8 cellular contexts compared by ENCODE assay signal in genomic region chr4:84499065-84499982, GRCh38. TPM values are rescaled to one million over a fixed set of nuclear protein-coding genes. Genes with fewer than 3 reads are reported as not detected.
DNase-seq lines count a peak whose midpoint lies in the region; ATAC-seq and TF ChIP-seq lines count a peak whose summit lies in the region.

TSS of gene NKX6-1 (minus strand) at chr4:84499292. CDS start at chr4:84498228, 1,064 bp downstream.

- H3K27ac Mint-ChIP-seq in dendritic cell treated with granulocyte-macrophage colony-stimulating factor and Interleukin-4, amounts not matched to agents 40 ng/mL and 50 ng/mL, for 4 days = no peak within 1 kb of the TSS
- no peak within 1 kb of the TSS for H3K27ac Mint-ChIP-seq in stimulated activated naive CD8-positive, alpha-beta T cell treated with anti-CD3 and anti-CD28 coated beads, Interleukin-15, Interleukin-2, amounts not matched to agents 100 ng/mL and 50 ng/mL, for 24 hours

- TF ChIP-seq CTCF in BE2C (IDR thresholded peaks at IDR 0.05; ENCODE audit: low read depth, low read length) = no peak

- ATAC-seq in HG03354 (IDR thresholded peaks at IDR 0.05; ENCODE audit: poor library complexity, severe bottlenecking, unreplicated experiment) (peak; percentile 46), left lobe of liver (peak; percentile 59), GM21367 (IDR thresholded peaks at IDR 0.05; ENCODE audit: unreplicated experiment) (no peak), HG02798 (IDR thresholded peaks at IDR 0.05; ENCODE audit: poor library complexity, unreplicated experiment) (no peak)

- peaks cover 93% of the 10 kb centered on the region for H3K27me3 Mint-ChIP-seq in dendritic cell treated with granulocyte-macrophage colony-stimulating factor and Interleukin-4, amounts not matched to agents 40 ng/mL and 50 ng/mL, for 4 days
- peaks cover 91% of the 10 kb centered on the region for H3K27me3 Mint-ChIP-seq in stimulated activated naive CD8-positive, alpha-beta T cell treated with anti-CD3 and anti-CD28 coated beads, Interleukin-15, Interleukin-2, amounts not matched to agents 100 ng/mL and 50 ng/mL, for 24 hours

- H3K4me1 ChIP-seq in BE2C = peaks cover 4% of the 10 kb centered on the region; the same call in 1 of the 2 replicates
- peaks cover 6% of the 10 kb centered on the region for H3K4me1 ChIP-seq in NT2/D1 (ENCODE audit: insufficient read depth, insufficient read length)

- peak within 1 kb of the TSS; percentile 79 for H3K4me3 Mint-ChIP-seq in dendritic cell treated with granulocyte-macrophage colony-stimulating factor and Interleukin-4, amounts not matched to agents 40 ng/mL and 50 ng/mL, for 4 days
- H3K4me3 Mint-ChIP-seq in stimulated activated naive CD8-positive, alpha-beta T cell treated with anti-CD3 and anti-CD28 coated beads, Interleukin-15, Interleukin-2, amounts not matched to agents 100 ng/mL and 50 ng/mL, for 24 hours = peak within 1 kb of the TSS; percentile 79

- H3K36me3 ChIP-seq in BE2C = peaks cover 29% of the 10 kb centered on the region
- no peaks in the 10 kb centered on the region for H3K36me3 ChIP-seq in NT2/D1 (ENCODE audit: insufficient read depth, insufficient read length, low read length)

- no peaks in the 10 kb centered on the region for H3K36me3 Mint-ChIP-seq in dendritic cell treated with granulocyte-macrophage colony-stimulating factor and Interleukin-4, amounts not matched to agents 40 ng/mL and 50 ng/mL, for 4 days (ENCODE audit: low read depth)
- H3K36me3 Mint-ChIP-seq in stimulated activated naive CD8-positive, alpha-beta T cell treated with anti-CD3 and anti-CD28 coated beads, Interleukin-15, Interleukin-2, amounts not matched to agents 100 ng/mL and 50 ng/mL, for 24 hours (ENCODE audit: low read depth) = no peaks in the 10 kb centered on the region

- H3K27me3 ChIP-seq in BE2C (no peaks in the 10 kb centered on the region), NT2/D1 (ENCODE audit: insufficient read depth, insufficient read length) (peaks cover 90% of the 10 kb centered on the region)

- DNase-seq in BE2C (peak; percentile 98), NT2/D1 (ENCODE audit: low read depth, low spot score) (peak; percentile 80), left lobe of liver (ENCODE audit: low spot score) (no peak)

- H3K4me1 Mint-ChIP-seq in dendritic cell treated with granulocyte-macrophage colony-stimulating factor and Interleukin-4, amounts not matched to agents 40 ng/mL and 50 ng/mL, for 4 days (ENCODE audit: low read depth) = peaks cover 53% of the 10 kb centered on the region
- peaks cover 22% of the 10 kb centered on the region for H3K4me1 Mint-ChIP-seq in stimulated activated naive CD8-positive, alpha-beta T cell treated with anti-CD3 and anti-CD28 coated beads, Interleukin-15, Interleukin-2, amounts not matched to agents 100 ng/mL and 50 ng/mL, for 24 hours (ENCODE audit: low read depth)

- H3K9me3 Mint-ChIP-seq in dendritic cell treated with granulocyte-macrophage colony-stimulating factor and Interleukin-4, amounts not matched to agents 40 ng/mL and 50 ng/mL, for 4 days = no peaks in the 10 kb centered on the region
- peaks cover 12% of the 10 kb centered on the region for H3K9me3 Mint-ChIP-seq in stimulated activated naive CD8-positive, alpha-beta T cell treated with anti-CD3 and anti-CD28 coated beads, Interleukin-15, Interleukin-2, amounts not matched to agents 100 ng/mL and 50 ng/mL, for 24 hours

- intact Hi-C loops in dendritic cell treated with granulocyte-macrophage colony-stimulating factor and Interleukin-4, amounts not matched to agents 40 ng/mL and 50 ng/mL, for 4 days (cut with micrococcal nuclease) = loop anchor here (10.0 kb wide), 1 partner anchor 995 kb away; no protein-coding TSS in a partner anchor

- H3K9me3 ChIP-seq in BE2C (no peaks in the 10 kb centered on the region), NT2/D1 (ENCODE audit: insufficient read depth, low read length) (no peaks in the 10 kb centered on the region)

- H3K9ac ChIP-seq in NT2/D1 (ENCODE audit: insufficient read length, low read depth) = peak within 1 kb of the TSS; percentile 64

- H3K4me3 ChIP-seq in BE2C (ENCODE audit: low read depth, low read length) = peak within 1 kb of the TSS; percentile 98
- H3K4me3 ChIP-seq in NT2/D1 (ENCODE audit: insufficient read length, low read depth) = peak within 1 kb of the TSS; percentile 53

RNA-seq across cellular contexts. Expression of gene NKX6-1, which starts in this region (rescaled TPM):
- polyA plus RNA-seq in BE2C (2012; ENCODE audit: insufficient read depth, insufficient read length, low read depth) = 30.4 TPM
- total RNA-seq in left lobe of liver = not detected

Comparison
In these comparisons a context has a peak if more than half of its experiments do, and no peak if none do; other contexts are left out.
1. Peak in ATAC-seq in left lobe of liver; RNA of the gene not detected or under 1 TPM.